Comparison of ENCODE assay signal across 8 cellular contexts in the genomic region with DNA sequence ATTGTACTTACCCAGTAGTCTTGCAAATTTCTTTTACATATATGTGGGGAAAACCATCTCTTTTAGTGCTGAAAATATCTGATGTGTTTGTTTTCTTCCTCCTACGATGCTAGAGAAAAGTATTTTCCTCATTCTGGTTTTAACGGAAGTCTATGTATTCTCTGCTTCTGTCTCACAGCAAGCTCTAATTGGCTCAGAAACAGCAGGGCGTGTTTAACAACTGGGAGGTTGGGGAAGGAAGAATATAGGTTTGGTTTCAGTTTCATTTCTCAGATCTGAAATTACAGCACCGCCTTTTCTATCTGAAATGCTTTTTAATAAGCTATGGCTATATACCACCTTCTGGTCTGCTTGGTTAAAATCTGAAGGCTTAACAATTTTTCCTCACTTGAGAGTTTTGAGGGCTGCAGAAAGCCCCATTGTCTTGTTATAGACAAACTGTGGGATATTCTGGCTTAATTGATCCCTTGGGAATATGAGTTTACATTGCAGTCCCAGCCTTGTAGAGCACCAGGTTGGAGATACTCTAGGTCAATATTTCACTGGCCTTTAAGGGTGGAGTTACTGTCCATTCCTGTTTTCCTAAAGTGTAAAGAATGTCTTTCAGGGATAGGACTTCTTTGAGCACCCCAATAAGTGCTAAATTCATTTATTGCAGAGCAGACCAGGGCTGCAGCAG. TPM values are rescaled to one million over a fixed set of nuclear protein-coding genes. Genes with fewer than 3 reads are reported as not detected.
A peak's percentile ranks its signal among the peaks of the same experiment; 100 is the strongest.
DNase-seq lines count a peak whose midpoint lies in the region; ATAC-seq and TF ChIP-seq lines count a peak whose summit lies in the region.

A gene (minus strand): TSS at position 128 of the 679 bp plus-strand sequence. CDS start 11,882 bp downstream, outside the sequence.

- peak; percentile 100 for ATAC-seq in GM19043 (IDR thresholded peaks at IDR 0.05; ENCODE audit: low read depth, unreplicated experiment)
- ATAC-seq in HG03159 (IDR thresholded peaks at IDR 0.05; ENCODE audit: unreplicated experiment), result peak; percentile 100
- peak; percentile 87 for ATAC-seq in stimulated activated effector memory CD8-positive, alpha-beta T cell treated with anti-CD3 and anti-CD28 coated beads, Interleukin-12 subunit alpha, Interleukin-12 subunit beta, amount 100 ng/mL, for 72 hours

- peaks cover 4% of the 10 kb centered on the region for H3K27me3 Mint-ChIP-seq in mesothelial cell of epicardium (ENCODE audit: low read depth)

- peak within 1 kb of the TSS; percentile 18 for H3K27ac Mint-ChIP-seq in mesothelial cell of epicardium
- H3K27ac Mint-ChIP-seq in stimulated activated effector memory CD8-positive, alpha-beta T cell treated with anti-CD3 and anti-CD28 coated beads, Interleukin-12 subunit alpha, Interleukin-12 subunit beta, amount 100 ng/mL, for 72 hours, result peak within 1 kb of the TSS; percentile 87

- H3K36me3 Mint-ChIP-seq in mesothelial cell of epicardium, result peaks cover 9% of the 10 kb centered on the region
- peaks cover 36% of the 10 kb centered on the region for H3K36me3 Mint-ChIP-seq in stimulated activated effector memory CD8-positive, alpha-beta T cell treated with anti-CD3 and anti-CD28 coated beads, Interleukin-12 subunit alpha, Interleukin-12 subunit beta, amount 100 ng/mL, for 72 hours

- H3K4me3 Mint-ChIP-seq in mesothelial cell of epicardium, result peak within 1 kb of the TSS; percentile 53
- peak within 1 kb of the TSS; percentile 85 for H3K4me3 Mint-ChIP-seq in stimulated activated effector memory CD8-positive, alpha-beta T cell treated with anti-CD3 and anti-CD28 coated beads, Interleukin-12 subunit alpha, Interleukin-12 subunit beta, amount 100 ng/mL, for 72 hours

- DNase-seq in Ammon's horn (ENCODE audit: low spot score) (peak; percentile 64), NCI-H2196 (lab: John Stamatoyannopoulos, UW; ENCODE audit: unreplicated experiment) (peak; percentile 84), dedifferentiated amniotic fluid mesenchymal stem cell (ENCODE audit: extremely low spot score) (peak; percentile 95), mesothelial cell of epicardium (ENCODE audit: low spot score in 2 of 2, unreplicated experiment in 2 of 2) (no peak)
- DNase-seq in stimulated activated effector memory CD8-positive, alpha-beta T cell treated with anti-CD3 and anti-CD28 coated beads, Interleukin-12 subunit alpha, Interleukin-12 subunit beta, amount 100 ng/mL, for 72 hours (ENCODE audit: low spot score in 2 of 2), result peak; percentile 14 to 62

- peak within 1 kb of the TSS; percentile 50 for H3K27ac ChIP-seq in VCaP

- no peak for TF ChIP-seq CTCF in VCaP (conservative IDR thresholded peaks at IDR 0.05)
- no peak for TF ChIP-seq CTCF in mesothelial cell of epicardium (IDR thresholded peaks at IDR 0.05; ENCODE audit: unreplicated experiment)

- peaks cover 39% of the 10 kb centered on the region for H3K9me3 Mint-ChIP-seq in mesothelial cell of epicardium
- H3K9me3 Mint-ChIP-seq in stimulated activated effector memory CD8-positive, alpha-beta T cell treated with anti-CD3 and anti-CD28 coated beads, Interleukin-12 subunit alpha, Interleukin-12 subunit beta, amount 100 ng/mL, for 72 hours, result peaks cover 13% of the 10 kb centered on the region

- H3K4me1 Mint-ChIP-seq in mesothelial cell of epicardium, result peaks cover 5% of the 10 kb centered on the region
- peaks cover 37% of the 10 kb centered on the region for H3K4me1 Mint-ChIP-seq in stimulated activated effector memory CD8-positive, alpha-beta T cell treated with anti-CD3 and anti-CD28 coated beads, Interleukin-12 subunit alpha, Interleukin-12 subunit beta, amount 100 ng/mL, for 72 hours

RNA-seq across cellular contexts. Expression of the gene that starts here (rescaled TPM):
- 4.2 to 4.5 TPM (median 4.4 TPM) in 3 replicates for total RNA-seq in mesothelial cell of epicardium

Comparison
In these comparisons a context has a peak if more than half of its experiments do, and no peak if none do; other contexts are left out.
1. DNase-seq: peak in Ammon's horn (single experiment), NCI-H2196 (single experiment), dedifferentiated amniotic fluid mesenchymal stem cell (single experiment) and stimulated activated effector memory CD8-positive, alpha-beta T cell treated with anti-CD3 and anti-CD28 coated beads, Interleukin-12 subunit alpha, Interleukin-12 subunit beta, amount 100 ng/mL, for 72 hours (2 of 2); none in mesothelial cell of epicardium (0 of 2).
2. Peak in every context shown above with its lines, with median percentiles within 50 percentile points of each other: ATAC-seq.